ENCODE assay signal across 20 cellular contexts in the genomic region with DNA sequence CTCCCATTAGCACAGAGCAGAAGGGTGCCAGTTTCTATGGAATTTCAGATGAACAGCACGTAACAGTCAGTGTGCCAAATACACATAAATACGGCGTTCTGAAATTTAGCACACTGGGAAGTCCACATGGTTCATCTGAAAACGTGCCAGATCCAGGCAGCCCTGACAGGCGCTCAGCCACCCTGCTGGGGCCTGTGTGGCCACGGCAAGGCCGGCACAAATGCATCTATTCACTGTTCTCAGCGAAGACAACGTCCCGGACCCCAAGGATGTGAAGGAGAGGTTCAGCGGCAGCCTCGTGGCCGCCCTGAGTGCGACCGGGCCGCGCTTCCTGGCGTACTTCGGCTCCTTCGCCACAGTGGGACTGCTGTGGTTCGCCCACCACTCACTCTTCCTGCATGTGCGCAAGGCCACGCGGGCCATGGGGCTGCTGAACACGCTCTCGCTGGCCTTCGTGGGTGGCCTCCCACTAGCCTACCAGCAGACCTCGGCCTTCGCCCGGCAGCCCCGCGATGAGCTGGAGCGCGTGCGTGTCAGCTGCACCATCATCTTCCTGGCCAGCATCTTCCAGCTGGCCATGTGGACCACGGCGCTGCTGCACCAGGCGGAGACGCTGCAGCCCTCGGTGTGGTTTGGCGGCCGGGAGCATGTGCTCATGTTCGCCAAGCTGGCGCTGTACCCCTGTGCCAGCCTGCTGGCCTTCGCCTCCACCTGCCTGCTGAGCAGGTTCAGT. TPM values are rescaled to one million over a fixed set of nuclear protein-coding genes. Genes with fewer than 3 reads are reported as not detected.
DNase-seq lines count a peak whose midpoint lies in the region; ATAC-seq, FAIRE-seq and TF ChIP-seq lines count a peak whose summit lies in the region.
"Had no signal": no experiment of that assay in that cellular context is flagged by ENCODE, and none has a peak within 500 bp of the region (broad histone marks: within the 10 kb centered on the region; RNA-seq: fewer than 3 reads in every experiment).

No MANE protein-coding gene starts in this region.

- H3K4me3 ChIP-seq in kidney (ENCODE audit: low read length in 2 of 2), result no peak overlapping the region
- H3K4me3 ChIP-seq in aorta (ENCODE audit: low read length in 2 of 2), result no peak overlapping the region
- H3K4me3 ChIP-seq in small intestine (ENCODE audit: low read depth in 1 of 2, low read length in 2 of 2), result no peak overlapping the region
- H3K4me3 ChIP-seq: gastrocnemius medialis, suprapubic skin had no signal

- 90 to 92% methylated on average over 44 to 45 of the region's 45 CpGs for WGBS in aorta, 2 donors
- 94 to 95% (median 94%) methylated on average over 44 to 45 of the region's 45 CpGs for WGBS in small intestine, 3 donors

- no peak for TF ChIP-seq CTCF in kidney (IDR thresholded peaks at IDR 0.05; ENCODE audit: borderline replicate concordance, extremely low read depth, insufficient read depth)

- H3K27me3 ChIP-seq in aorta (ENCODE audit: control insufficient read depth in 1 of 2, insufficient read depth in 2 of 2, low read length in 1 of 2), result no peaks in the 10 kb centered on the region
- H3K27me3 ChIP-seq in small intestine (ENCODE audit: control insufficient read depth in 2 of 2, insufficient read depth in 2 of 2, low read length in 2 of 2), result no peaks in the 10 kb centered on the region
- H3K27me3 ChIP-seq: gastrocnemius medialis, neutrophil, suprapubic skin had no signal

- no peaks in the 10 kb centered on the region for H3K4me1 ChIP-seq in kidney (ENCODE audit: control insufficient read depth in 1 of 2, insufficient read depth in 1 of 2, low read depth in 1 of 2, low read length in 2 of 2)
- H3K4me1 ChIP-seq in aorta (ENCODE audit: control insufficient read depth in 1 of 2, insufficient read depth in 2 of 2, low read length in 2 of 2), result no peaks in the 10 kb centered on the region
- no peaks in the 10 kb centered on the region for H3K4me1 ChIP-seq in small intestine (ENCODE audit: control insufficient read depth in 2 of 2, insufficient read depth in 1 of 2, low read depth in 1 of 2, low read length in 1 of 2)
- H3K4me1 ChIP-seq: gastrocnemius medialis had no signal

- FAIRE-seq in kidney (lab: Jason Lieb, UNC) (no peak), small intestine (lab: Jason Lieb, UNC) (no peak)
- FAIRE-seq: TTC549 had no signal

- H3K36me3 ChIP-seq in kidney (ENCODE audit: control insufficient read depth in 1 of 2, insufficient read depth in 2 of 2, low read length in 2 of 2) (peaks cover 0 to 5% of the 10 kb centered on the region in 2 donors), aorta (ENCODE audit: control insufficient read depth in 1 of 2, insufficient read depth in 2 of 2, low read length in 1 of 2) (no peaks in the 10 kb centered on the region), small intestine (ENCODE audit: control insufficient read depth in 2 of 2, insufficient read depth in 2 of 2, low read length in 2 of 2) (peaks cover 5 to 19% of the 10 kb centered on the region in 2 donors)

- H3K9me3 ChIP-seq in kidney (ENCODE audit: control insufficient read depth in 1 of 2, low read length in 2 of 2) (no peaks in the 10 kb centered on the region), aorta (ENCODE audit: control insufficient read depth, low read length) (no peaks in the 10 kb centered on the region), small intestine (ENCODE audit: control insufficient read depth, low read depth) (no peaks in the 10 kb centered on the region)
- H3K9me3 ChIP-seq: gastrocnemius medialis, neutrophil, suprapubic skin had no signal

- H3K27ac ChIP-seq in kidney (ENCODE audit: low read depth in 2 of 2, low read length in 2 of 2) (no peak overlapping the region), aorta (ENCODE audit: low read depth in 1 of 2, low read length in 2 of 2) (no peak overlapping the region), small intestine (ENCODE audit: low read depth in 1 of 2, low read length in 1 of 2) (no peak overlapping the region)
- H3K27ac ChIP-seq: gastrocnemius medialis, neutrophil, suprapubic skin had no signal

- DNase-seq in left ventricle myocardium superior, result peak; percentile 36
- DNase-seq in Right ventricle myocardium inferior (ENCODE audit: missing footprints), result no peak
- DNase-seq in kidney, result peak; percentile 73
- DNase-seq in aorta, result peak; percentile 42 to 68
- no peak for DNase-seq in small intestine
- DNase-seq: activated CD4-positive, alpha-beta T cell treated with anti-CD3 and anti-CD28 coated beads for 4 hours; activated CD8-positive, alpha-beta memory T cell treated with anti-CD3 and anti-CD28 coated beads, Interleukin-2, amount 10 ng/mL, durations not matched to agents 7 days and 5 days; CD4-positive, CD25-positive, alpha-beta regulatory T cell; DMS153; gastrocnemius medialis; HCEC 1CT; left colon; NCI-H524; stimulated activated CD4-positive, alpha-beta T cell treated with anti-CD3 and anti-CD28 coated beads, Interleukin-15, amount 100 ng/mL, for 24 hours; SW 1271 had no signal

- intact Hi-C loops in left ventricle myocardium superior (cut with micrococcal nuclease) (no loop called here), Right ventricle myocardium inferior (cut with DNase I) (no loop called here), kidney (cut with DNase I) (no loop called here), aorta (cut with DNase I) (no loop called here)

- ATAC-seq in left ventricle myocardium superior (no peak), Right ventricle myocardium inferior (no peak), aorta (ENCODE audit: low FRiP score) (no peak), GM21717 (IDR thresholded peaks at IDR 0.05; ENCODE audit: unreplicated experiment) (no peak)
- ATAC-seq: activated CD8-positive, alpha-beta memory T cell treated with anti-CD3 and anti-CD28 coated beads, Interleukin-2, amount 10 ng/mL, durations not matched to agents 7 days and 5 days; gastrocnemius medialis; left colon had no signal

- H3K9ac ChIP-seq in kidney (ENCODE audit: low read length in 2 of 2), result no peak overlapping the region

RNA-seq across cellular contexts. Expression of gene DGKQ, which starts 15.6 kb away (rescaled TPM):
- total RNA-seq in left ventricle myocardium superior (3.6 TPM), Right ventricle myocardium inferior (3.8 TPM), kidney (13.7 TPM), aorta (10 to 100 TPM; 11.2 to 14.2 TPM)
- polyA plus RNA-seq in kidney (ENCODE audit: insufficient read depth, low read depth, low replicate concordance) (3.5 TPM), aorta (10 to 100 TPM in 1 of 2 donors, 1 to 10 TPM in 1; 5.4 to 13.4 TPM), small intestine (10 to 100 TPM; 18.9 to 42.3 (median 31.6) TPM)

RNA-seq across cellular contexts. Expression of gene TMEM175, which starts 25.5 kb away (rescaled TPM):
- total RNA-seq in left ventricle myocardium superior, result 19.8 TPM
- total RNA-seq in Right ventricle myocardium inferior, result 17.4 TPM
- 31.1 TPM for total RNA-seq in kidney
- polyA plus RNA-seq in kidney (ENCODE audit: insufficient read depth, low read depth, low replicate concordance), result 26.0 TPM
- total RNA-seq in aorta, result 10 to 100 TPM; 17.4 to 26.0 TPM
- 10 to 100 TPM; 35.2 to 81.3 TPM for polyA plus RNA-seq in aorta
- 10 to 100 TPM; 23.1 to 29.5 (median 25.4) TPM for polyA plus RNA-seq in small intestine

RNA-seq across cellular contexts. Expression of gene GAK, which starts 25.6 kb away (rescaled TPM):
- total RNA-seq in left ventricle myocardium superior (29.7 TPM), Right ventricle myocardium inferior (29.3 TPM), kidney (124 TPM), aorta (10 to 100 TPM; 90.8 to 98.0 TPM)
- polyA plus RNA-seq in kidney (ENCODE audit: insufficient read depth, low read depth, low replicate concordance) (92.0 TPM), aorta (100 to 1,000 TPM in 1 of 2 donors, 10 to 100 TPM in 1; 52.0 to 300 TPM), small intestine (100 to 1,000 TPM; 173 to 463 (median 287) TPM)

RNA-seq across cellular contexts. Expression of gene IDUA, which starts 29.1 kb away (rescaled TPM):
- total RNA-seq in left ventricle myocardium superior (8.7 TPM), Right ventricle myocardium inferior (8.6 TPM), kidney (58.5 TPM), aorta (10 to 100 TPM; 27.5 to 44.2 TPM)
- polyA plus RNA-seq in kidney (ENCODE audit: insufficient read depth, low read depth, low replicate concordance) (11.9 TPM), aorta (10 to 100 TPM in 1 of 2 donors, 1 to 10 TPM in 1; 5.9 to 42.5 TPM), small intestine (10 to 100 TPM; 10.8 to 13.2 (median 13.0) TPM)

RNA-seq across cellular contexts. Expression of gene SLC26A1, which starts 35.5 kb away (rescaled TPM):
- total RNA-seq in left ventricle myocardium superior (not detected), Right ventricle myocardium inferior (not detected), kidney (2.9 TPM), aorta (under 1 TPM in 1 of 2 donors, not detected in 1; 0.45 TPM)
- polyA plus RNA-seq in kidney (ENCODE audit: insufficient read depth, low read depth, low replicate concordance) (10.2 TPM), aorta (under 1 TPM; 0.38 to 0.87 TPM), small intestine (1 to 10 TPM in 2 of 3 donors, under 1 TPM in 1; 0.54 to 3.0 (median 2.5) TPM)
- total RNA-seq: activated CD8-positive, alpha-beta memory T cell treated with anti-CD3 and anti-CD28 coated beads, Interleukin-2, amount 10 ng/mL, durations not matched to agents 7 days and 5 days; RPMI7951 had no signal

Comparison
In these comparisons a context has a peak if more than half of its experiments do, and no peak if none do; other contexts are left out.
1. DNase-seq: peak in left ventricle myocardium superior (single experiment), kidney (single experiment) and aorta (2 of 2); none in Right ventricle myocardium inferior (single experiment) and small intestine (single experiment).